ENCODE assay signal across 8 cellular contexts in the genomic region with DNA sequence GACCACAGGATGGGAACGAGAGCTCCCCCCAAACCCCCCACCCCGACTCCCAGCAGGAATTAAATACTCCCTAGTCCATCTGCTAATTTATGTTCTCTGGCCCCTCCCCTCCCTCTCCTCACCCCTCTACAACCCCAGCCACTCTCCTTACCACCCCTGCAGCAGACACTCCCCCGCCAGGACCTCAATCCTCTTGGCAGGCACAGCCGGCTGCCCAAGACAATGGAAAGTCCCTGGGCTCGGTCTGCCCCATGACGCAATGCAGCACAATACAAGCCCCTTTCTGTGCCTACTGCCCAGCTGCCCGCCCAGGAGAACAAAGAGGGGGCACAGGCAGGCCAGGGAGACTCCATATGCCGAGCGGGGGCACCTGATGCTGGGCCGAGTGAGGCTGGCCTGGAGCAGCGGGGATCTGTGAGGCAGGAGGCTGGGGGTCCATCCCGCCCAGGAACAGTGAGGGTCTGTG. TPM values are rescaled to one million over a fixed set of nuclear protein-coding genes. Genes with fewer than 3 reads are reported as not detected.
A peak's percentile ranks its signal among the peaks of the same experiment; 100 is the strongest.
DNase-seq lines count a peak whose midpoint lies in the region; ATAC-seq and TF ChIP-seq lines count a peak whose summit lies in the region.

No MANE protein-coding gene starts in this region.

- ATAC-seq in activated T-helper 17 cell treated with anti-CD3 and anti-CD28 coated beads, Interleukin-2, amount 50 U/mL, for 72 hours (replicated peaks): no peak
- no peak for ATAC-seq in HG02852 (IDR thresholded peaks at IDR 0.05; ENCODE audit: unreplicated experiment)

- no peak overlapping the region for H3K4me3 Mint-ChIP-seq in activated T-helper 17 cell treated with anti-CD3 and anti-CD28 coated beads, Interleukin-2, amount 50 U/mL, for 72 hours

- no peak overlapping the region for H3K4me3 ChIP-seq in epithelial cell of proximal tubule (ENCODE audit: low read depth, low read length)

- DNase-seq in COLO829 (ENCODE audit: low spot score) (peak; percentile 62), NCI-H774 (lab: John Stamatoyannopoulos, UW) (peak; percentile 6), epithelial cell of proximal tubule (ENCODE audit: low read depth) (peak; percentile 59), middle frontal gyrus (ENCODE audit: extremely low spot score, low spot score) (peak; percentile 86), NCI-H510A (lab: John Stamatoyannopoulos, UW) (no peak)
- no peak for DNase-seq in stimulated activated CD4-positive, alpha-beta T cell treated with anti-CD3 and anti-CD28 coated beads, Interleukin-15, amount 100 ng/mL, for 24 hours

- no peak for TF ChIP-seq CTCF in epithelial cell of proximal tubule (conservative IDR thresholded peaks at IDR 0.05; ENCODE audit: low read depth, low read length)

- H3K4me1 Mint-ChIP-seq in activated T-helper 17 cell treated with anti-CD3 and anti-CD28 coated beads, Interleukin-2, amount 50 U/mL, for 72 hours: peaks cover 5% of the 10 kb centered on the region

- no peaks in the 10 kb centered on the region for H3K9me3 Mint-ChIP-seq in activated T-helper 17 cell treated with anti-CD3 and anti-CD28 coated beads, Interleukin-2, amount 50 U/mL, for 72 hours

- no peak overlapping the region for H3K27ac Mint-ChIP-seq in activated T-helper 17 cell treated with anti-CD3 and anti-CD28 coated beads, Interleukin-2, amount 50 U/mL, for 72 hours

- no peaks in the 10 kb centered on the region for H3K27me3 Mint-ChIP-seq in activated T-helper 17 cell treated with anti-CD3 and anti-CD28 coated beads, Interleukin-2, amount 50 U/mL, for 72 hours

- H3K36me3 Mint-ChIP-seq in activated T-helper 17 cell treated with anti-CD3 and anti-CD28 coated beads, Interleukin-2, amount 50 U/mL, for 72 hours (ENCODE audit: low read depth): no peaks in the 10 kb centered on the region

RNA-seq across cellular contexts. Expression of a gene that starts 30.3 kb away (rescaled TPM):
- 46.8 and 115 TPM in 2 replicates for total RNA-seq in epithelial cell of proximal tubule
- total RNA-seq in activated T-helper 17 cell treated with anti-CD3 and anti-CD28 coated beads, Interleukin-2, amount 50 U/mL, for 72 hours: 1 to 10 TPM in 1 of 2 donors, under 1 TPM in 1; 0.67 to 2.5 TPM

Comparison
In these comparisons a context has a peak if more than half of its experiments do, and no peak if none do; other contexts are left out.
1. DNase-seq: peak in COLO829 (single experiment), NCI-H774 (single experiment), epithelial cell of proximal tubule (single experiment) and middle frontal gyrus (single experiment); none in NCI-H510A (single experiment) and stimulated activated CD4-positive, alpha-beta T cell treated with anti-CD3 and anti-CD28 coated beads, Interleukin-15, amount 100 ng/mL, for 24 hours (single experiment).
2. RNA of a gene that starts 30.3 kb away (total RNA-seq): 46.8 to 115 TPM in epithelial cell of proximal tubule; 0.67 to 2.5 TPM in activated T-helper 17 cell treated with anti-CD3 and anti-CD28 coated beads, Interleukin-2, amount 50 U/mL, for 72 hours; every median in the first group is over 10 times any median in the second.